ENCODE assay signal across 8 cellular contexts in the genomic region with DNA sequence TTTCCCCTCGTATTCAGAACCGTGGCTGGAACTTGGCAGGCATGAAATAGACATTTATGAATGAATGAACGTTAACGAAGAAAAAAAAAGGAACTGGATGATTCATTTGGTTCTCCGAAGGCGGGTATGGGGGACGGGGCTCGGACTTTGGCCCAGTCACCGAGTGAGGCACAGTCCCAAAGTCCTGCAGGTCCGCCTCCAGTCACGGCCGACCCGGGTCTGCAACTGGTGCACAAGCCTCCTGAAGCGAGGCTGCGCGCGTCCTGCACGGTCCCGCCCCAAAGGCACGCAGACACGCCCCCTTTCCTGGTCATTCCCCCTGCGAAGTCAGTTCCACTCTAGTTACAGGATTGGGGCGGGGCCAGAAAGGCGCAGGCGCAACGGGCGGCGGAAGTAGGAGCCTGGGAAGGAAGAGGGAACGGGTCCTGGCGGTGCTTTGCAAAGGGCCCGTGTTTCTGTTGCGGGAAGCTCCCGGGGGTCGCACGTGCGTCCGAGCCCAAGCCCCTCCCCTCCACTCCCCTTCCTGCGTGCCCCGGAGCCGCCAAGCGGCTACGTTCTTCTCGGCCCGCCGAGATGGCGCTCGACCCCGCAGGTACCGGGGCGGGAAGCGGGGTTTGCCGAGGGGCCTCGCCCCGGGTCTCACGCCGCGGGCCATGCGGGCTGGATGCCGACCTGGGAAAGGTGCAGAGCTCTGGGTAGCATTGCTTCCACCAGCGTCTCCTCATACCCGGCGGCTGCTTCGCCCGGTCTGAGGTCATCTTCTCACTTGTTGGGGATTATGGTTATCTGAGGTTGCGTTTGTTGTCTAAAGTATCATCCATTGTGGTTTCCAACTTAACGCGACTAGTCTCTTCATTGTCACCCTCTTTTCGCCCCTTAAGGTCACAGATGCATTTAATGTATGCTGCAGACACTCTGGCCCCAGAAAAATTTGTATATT. TPM values are rescaled to one million over a fixed set of nuclear protein-coding genes. Genes with fewer than 3 reads are reported as not detected.
DNase-seq lines count a peak whose midpoint lies in the region; ATAC-seq, FAIRE-seq and TF ChIP-seq lines count a peak whose summit lies in the region.

A gene with protein sequence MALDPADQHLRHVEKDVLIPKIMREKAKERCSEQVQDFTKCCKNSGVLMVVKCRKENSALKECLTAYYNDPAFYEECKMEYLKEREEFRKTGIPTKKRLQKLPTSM (plus strand): TSS at position 399 of the 940 bp plus-strand sequence. CDS start 175 bp downstream, at position 574.

- no peaks in the 10 kb centered on the region for H4K20me1 ChIP-seq in H1 (replicated peaks in 1 of 2; ENCODE audit: control insufficient read depth in 1 of 2, insufficient read depth in 2 of 2, low read length in 2 of 2)

- H3K4me2 ChIP-seq in H1 (ENCODE audit: insufficient read depth in 1 of 2, low read depth in 2 of 2, low read length in 2 of 2) (peak within 1 kb of the TSS; percentile 69 to 83), mesendoderm (ENCODE audit: low read length) (peak within 1 kb of the TSS; percentile 82)

- H2BK15ac ChIP-seq in H1 (ENCODE audit: low read length) (no peak within 1 kb of the TSS), mesendoderm (replicated peaks; ENCODE audit: low read depth) (no peak within 1 kb of the TSS)

- no peaks in the 10 kb centered on the region for H3K4me1 ChIP-seq in NT2/D1 (ENCODE audit: insufficient read depth, insufficient read length)
- peaks cover 0 to 18% (median 10%) of the 10 kb centered on the region in 4 experiments; a peak in 6 of 7 replicates for H3K4me1 ChIP-seq in H1 (replicated peaks in 1 of 4; ENCODE audit: control insufficient read depth in 3 of 4, insufficient read depth in 4 of 4, low read length in 3 of 4)
- peaks cover 6% of the 10 kb centered on the region for H3K4me1 ChIP-seq in mesendoderm (ENCODE audit: control insufficient read depth, low read depth, low read length)

- H3K79me2 ChIP-seq in H1 (ENCODE audit: control insufficient read depth in 1 of 2, insufficient read depth in 2 of 2, low read length in 2 of 2) (peaks cover 0 to 47% of the 10 kb centered on the region in 2 experiments; a peak in 3 of 4 replicates), mesendoderm (ENCODE audit: control insufficient read depth, insufficient read depth, low read length) (peaks cover 13% of the 10 kb centered on the region)

- H3K9me3 Mint-ChIP-seq in activated CD8-positive, alpha-beta memory T cell treated with anti-CD3 and anti-CD28 coated beads, Interleukin-2, amount 10 ng/mL, durations not matched to agents 7 days and 5 days (ENCODE audit: low read depth): no peaks in the 10 kb centered on the region

- no peaks in the 10 kb centered on the region; the same call in 1 of the 2 replicates for H3K79me1 ChIP-seq in H1 (ENCODE audit: low read depth, low read length)
- H3K79me1 ChIP-seq in mesendoderm (ENCODE audit: low read length): peaks cover 9% of the 10 kb centered on the region

- H4K91ac ChIP-seq in H1 (replicated peaks; ENCODE audit: insufficient read length, low read length): peak within 1 kb of the TSS; percentile 61

- no peaks in the 10 kb centered on the region for H3K27me3 ChIP-seq in NT2/D1 (ENCODE audit: insufficient read depth, insufficient read length)
- H3K27me3 ChIP-seq in H1 (replicated peaks in 1 of 4; ENCODE audit: control insufficient read depth in 3 of 4, extremely low read depth in 1 of 4, insufficient read depth in 3 of 4, low read length in 3 of 4): no peaks in the 10 kb centered on the region
- H3K27me3 ChIP-seq in mesendoderm (ENCODE audit: insufficient read depth, low read length, poor library complexity): no peaks in the 10 kb centered on the region

- H3K9ac ChIP-seq in NT2/D1 (ENCODE audit: insufficient read length, low read depth) (peak within 1 kb of the TSS; percentile 92), H1 (replicated peaks in 1 of 4; ENCODE audit: extremely low read depth in 1 of 4, low read depth in 3 of 4, low read length in 3 of 4) (peak within 1 kb of the TSS; percentile 57 to 78 (median 78)), mesendoderm (ENCODE audit: low read length) (peak within 1 kb of the TSS; percentile 70)

- H3K9me3 ChIP-seq in NT2/D1 (ENCODE audit: insufficient read depth, low read length) (no peaks in the 10 kb centered on the region), H1 (ENCODE audit: insufficient read depth in 2 of 2, low read depth in 1 of 2, low read length in 1 of 2) (no peaks in the 10 kb centered on the region)

- H3K4me1 Mint-ChIP-seq in activated CD8-positive, alpha-beta memory T cell treated with anti-CD3 and anti-CD28 coated beads, Interleukin-2, amount 10 ng/mL, durations not matched to agents 7 days and 5 days: peaks cover 53% of the 10 kb centered on the region

- ATAC-seq in GM21381 (IDR thresholded peaks at IDR 0.05; ENCODE audit: unreplicated experiment): peak; percentile 99
- ATAC-seq in activated CD8-positive, alpha-beta memory T cell treated with anti-CD3 and anti-CD28 coated beads, Interleukin-2, amount 10 ng/mL, durations not matched to agents 7 days and 5 days: peak; percentile 95

- H3K27ac ChIP-seq in H1 (ENCODE audit: low read depth, low read length): peak within 1 kb of the TSS; percentile 84
- H3K27ac ChIP-seq in mesendoderm (ENCODE audit: low read depth, low read length): peak within 1 kb of the TSS; percentile 67

- H3K4ac ChIP-seq in H1 (replicated peaks; ENCODE audit: insufficient read length, low read depth, low read length) (peak within 1 kb of the TSS; percentile 1), mesendoderm (ENCODE audit: low read depth, low read length) (peak within 1 kb of the TSS; percentile 56)

- H2AK5ac ChIP-seq in H1 (ENCODE audit: low read depth, low read length) (no peak within 1 kb of the TSS), mesendoderm (ENCODE audit: low read length) (no peak within 1 kb of the TSS)

- H3K18ac ChIP-seq in H1 (ENCODE audit: extremely low read depth, low read length): peak within 1 kb of the TSS; percentile 22
- H3K18ac ChIP-seq in mesendoderm (ENCODE audit: low read length): peak within 1 kb of the TSS; percentile 91

- CTCF ChIA-PET in activated CD8-positive, alpha-beta memory T cell treated with anti-CD3 and anti-CD28 coated beads, Interleukin-2, amount 10 ng/mL, durations not matched to agents 7 days and 5 days (lab: Charles Lee): interaction anchor here (1.6 kb wide), 1 partner anchor 78 kb away, joined by 4 read pairs; no protein-coding TSS in a partner anchor
- CTCF ChIA-PET in H1 (lab: Charles Lee; ENCODE audit: partially characterized antibody): interaction anchor here (1.2 to 2.5 kb wide), 2 partner anchors 14 to 45 kb away, joined by 3 to 5 read pairs; no protein-coding TSS in a partner anchor

- no peak for TF ChIP-seq EP300 in H1 (IDR thresholded peaks at IDR 0.05; ENCODE audit: borderline replicate concordance in 1 of 2, low read depth in 2 of 2, low read length in 2 of 2)

- H2BK5ac ChIP-seq in H1 (ENCODE audit: low read depth, low read length): peak within 1 kb of the TSS; percentile 2
- H2BK5ac ChIP-seq in mesendoderm (ENCODE audit: low read length): peak within 1 kb of the TSS; percentile 39

- peak within 1 kb of the TSS; percentile 87 for H3K4me3 ChIP-seq in NT2/D1 (ENCODE audit: insufficient read length, low read depth)
- H3K4me3 ChIP-seq in H1 (ENCODE audit: extremely low read depth in 1 of 4, insufficient read depth in 2 of 4, low read depth in 3 of 4, low read length in 4 of 4): peak within 1 kb of the TSS; percentile 76 to 85 (median 78)
- peak within 1 kb of the TSS; percentile 71 for H3K4me3 ChIP-seq in mesendoderm (ENCODE audit: low read length)

- H4K5ac ChIP-seq in H1 (ENCODE audit: insufficient read length, low read depth, low read length): peak within 1 kb of the TSS; percentile 84
- peak within 1 kb of the TSS; percentile 3 for H4K5ac ChIP-seq in mesendoderm (ENCODE audit: low read length)

- H3K36me3 ChIP-seq in NT2/D1 (ENCODE audit: insufficient read depth, insufficient read length, low read length): no peaks in the 10 kb centered on the region
- no peaks in the 10 kb centered on the region for H3K36me3 ChIP-seq in H1 (ENCODE audit: control insufficient read depth in 2 of 4, insufficient read depth in 4 of 4, low read length in 3 of 4)
- no peaks in the 10 kb centered on the region for H3K36me3 ChIP-seq in mesendoderm (ENCODE audit: control insufficient read depth, insufficient read depth, low read length)

- H2BK120ac ChIP-seq in H1 (replicated peaks; ENCODE audit: low read depth, low read length) (peak within 1 kb of the TSS; percentile 68), mesendoderm (ENCODE audit: low read depth, low read length) (no peak within 1 kb of the TSS)

- H3K56ac ChIP-seq in H1 (replicated peaks; ENCODE audit: insufficient read length, low read depth, low read length) (peak within 1 kb of the TSS; percentile 34), mesendoderm (ENCODE audit: low read length) (peak within 1 kb of the TSS; percentile 91)

- H3K27ac Mint-ChIP-seq in activated CD8-positive, alpha-beta memory T cell treated with anti-CD3 and anti-CD28 coated beads, Interleukin-2, amount 10 ng/mL, durations not matched to agents 7 days and 5 days: peak within 1 kb of the TSS; percentile 91

- H3K27me3 Mint-ChIP-seq in activated CD8-positive, alpha-beta memory T cell treated with anti-CD3 and anti-CD28 coated beads, Interleukin-2, amount 10 ng/mL, durations not matched to agents 7 days and 5 days: no peaks in the 10 kb centered on the region

- POLR2A ChIA-PET in H1 (lab: Charles Lee; ENCODE audit: partially characterized antibody): interaction anchor here (0.9 to 2.1 kb wide), 7 partner anchors 9 to 107 kb away, joined by 3 to 6 read pairs (median 3); a partner anchor contains a TSS

- peak; percentile 81 to 93 for TF ChIP-seq POLR2A in H1 (IDR thresholded peaks at IDR 0.05; ENCODE audit: control extremely low read depth in 1 of 2, low read depth in 2 of 2, low read length in 2 of 2)

- no peak; a peak in 1 of 4 replicates for TF ChIP-seq RAD21 in H1 (IDR thresholded peaks at IDR 0.05 in 1 of 2, conservative IDR thresholded peaks at IDR 0.05 in 1 of 2; ENCODE audit: low read depth in 2 of 2, low read length in 2 of 2)

- no peak within 1 kb of the TSS for H3K14ac ChIP-seq in H1 (ENCODE audit: insufficient read length)

- H4K8ac ChIP-seq in H1 (ENCODE audit: extremely low read depth, insufficient read depth, low read length): peak within 1 kb of the TSS; percentile 95
- no peak within 1 kb of the TSS for H4K8ac ChIP-seq in mesendoderm (ENCODE audit: low read depth, low read length)

- no peaks in the 10 kb centered on the region; the same call in 1 of the 2 replicates for H3K23me2 ChIP-seq in H1 (ENCODE audit: low read depth, low read length)

- peak within 1 kb of the TSS; percentile 73 for H2AFZ ChIP-seq in H1 (ENCODE audit: low read length)

- H3K4me3 Mint-ChIP-seq in activated CD8-positive, alpha-beta memory T cell treated with anti-CD3 and anti-CD28 coated beads, Interleukin-2, amount 10 ng/mL, durations not matched to agents 7 days and 5 days: peak within 1 kb of the TSS; percentile 92

- peak; percentile 86 for DNase-seq in COR-L47 (lab: John Stamatoyannopoulos, UW)
- peak; percentile 33 to 97 (median 93) for DNase-seq in HUDEP-2 (lab: John Stamatoyannopoulos, UW; ENCODE audit: unreplicated experiment in 76 of 76)
- peak; percentile 95 for DNase-seq in NT2/D1 (ENCODE audit: low read depth, low spot score)
- peak; percentile 95 for DNase-seq in activated CD8-positive, alpha-beta memory T cell treated with anti-CD3 and anti-CD28 coated beads, Interleukin-2, amount 10 ng/mL, durations not matched to agents 7 days and 5 days
- peak; percentile 94 to 98 for DNase-seq in H1 (ENCODE audit: low read depth in 1 of 2, low spot score in 2 of 2)
- DNase-seq in mesendoderm: peak; percentile 99
- DNase-seq in stimulated activated CD8-positive, alpha-beta memory T cell treated with anti-CD3 and anti-CD28 coated beads, Interleukin-15, amount 100 ng/mL, for 1 hour (ENCODE audit: low read depth): peak; percentile 83

- FAIRE-seq in H1 (lab: Jason Lieb, UNC): no peak

- H3K36me3 Mint-ChIP-seq in activated CD8-positive, alpha-beta memory T cell treated with anti-CD3 and anti-CD28 coated beads, Interleukin-2, amount 10 ng/mL, durations not matched to agents 7 days and 5 days: peaks cover 18% of the 10 kb centered on the region

- H3K23ac ChIP-seq in H1 (ENCODE audit: insufficient read length) (no peak within 1 kb of the TSS), mesendoderm (ENCODE audit: low read length) (no peak within 1 kb of the TSS)

- 2% methylated on average over 56 of the region's 68 CpGs; no CpG with 5 or more reads in 1 of the 2 experiments for WGBS in H1 (ENCODE audit: extremely low coverage in 1 of 2, insufficient coverage in 1 of 2, insufficient read length in 1 of 2, insufficient replicate concordance in 2 of 2, low coverage in 1 of 2, low lambda C conversion rate in 2 of 2, missing lambda C conversion rate in 1 of 2), 2 experiments
- no CpG with 5 or more reads among the region's 68 CpGs for WGBS in mesendoderm (ENCODE audit: extremely low coverage, insufficient coverage, low lambda C conversion rate)

- H2BK20ac ChIP-seq in H1 (ENCODE audit: low read length): no peak within 1 kb of the TSS

- TF ChIP-seq CTCF in H1 (IDR thresholded peaks at IDR 0.05; ENCODE audit: control extremely low read depth in 1 of 3, insufficient read depth in 1 of 3, low read depth in 1 of 3, low read length in 3 of 3): no peak

- H2BK12ac ChIP-seq in H1 (ENCODE audit: low read depth, low read length): no peak within 1 kb of the TSS; the same call in 1 of the 2 replicates

RNA-seq across cellular contexts. Expression of the gene that starts here (rescaled TPM):
- total RNA-seq in activated CD8-positive, alpha-beta memory T cell treated with anti-CD3 and anti-CD28 coated beads, Interleukin-2, amount 10 ng/mL, durations not matched to agents 7 days and 5 days: 10 to 100 TPM; 22.5 to 23.7 TPM
- total RNA-seq in H1 (2021; fragmentation: NEBNext Ultra II Directional; extraction: Animal tissue kit (Norgen Biotek cat#: 25700)): 17.8 and 19.4 TPM in 2 replicates
- 11.4 and 13.7 TPM in 2 replicates for polyA plus RNA-seq in H1 (2011; rRNA removed)
- 16.7 TPM for polyA plus RNA-seq in H1 (2011; cell fraction: cytosol; rRNA removed)
- 8.3 TPM for polyA plus RNA-seq in H1 (2011; cell fraction: nucleus; rRNA removed)
- 19.3 to 34.2 TPM (median 20.6 TPM) in 4 replicates for polyA plus RNA-seq in H1 (2012, experiment 1 of 2)
- polyA plus RNA-seq in H1 (2012, experiment 2 of 2): 39.3 TPM
- 96.1 TPM for polyA plus RNA-seq in H1 (2013, experiment 1 of 2)
- 86.9 TPM for polyA plus RNA-seq in H1 (2013, experiment 2 of 2)
- polyA minus RNA-seq in H1 (2011; rRNA and poly(A)+ RNA removed): 2.2 and 3.7 TPM in 2 replicates
- 7.6 TPM for polyA minus RNA-seq in H1 (2011; cell fraction: cytosol; rRNA and poly(A)+ RNA removed)
- polyA minus RNA-seq in H1 (2011; cell fraction: nucleus; rRNA and poly(A)+ RNA removed): 36.1 TPM
- polyA plus RNA-seq in mesendoderm (2013, experiment 1 of 2): 64.3 TPM
- polyA plus RNA-seq in mesendoderm (2013, experiment 2 of 2): 62.3 TPM

Comparison
In these comparisons a context has a peak if more than half of its experiments do, and no peak if none do; other contexts are left out.
1. Peak in every context shown above with its lines: DNase-seq, ATAC-seq, H3K4me3 ChIP-seq and H3K27ac ChIP-seq.